In genomic region chr1:154081386-154082126, GRCh38 we compare ENCODE assay signal across 21 cellular contexts.
"Had no signal": no experiment of that assay in that cellular context is flagged by ENCODE, and none has a peak within 500 bp of the region (broad histone marks: within the 10 kb centered on the region; RNA-seq: fewer than 3 reads in every experiment).

No MANE protein-coding gene starts in this region.

- H3K4me3 ChIP-seq: gastroesophageal sphincter, psoas muscle, spleen, tibial artery, upper lobe of right lung, vagina had no signal

- H3K36me3 ChIP-seq: gastroesophageal sphincter, spleen, tibial artery, upper lobe of right lung, vagina had no signal

- FAIRE-seq: endometrium had no signal

- H3K4me1 ChIP-seq: gastroesophageal sphincter, psoas muscle, spleen, tibial artery, upper lobe of right lung, vagina had no signal

- H3K27ac ChIP-seq: gastroesophageal sphincter, psoas muscle, spleen, tibial artery, upper lobe of right lung, vagina had no signal

- ATAC-seq: esophagus mucosa; gastroesophageal sphincter; left lobe of liver; naive thymus-derived CD4-positive, alpha-beta T cell; psoas muscle; sciatic nerve; stimulated activated memory B cell treated with anti-CD40 and anti-IgM and Interleukin-4, amounts not matched to agents 10 μg/mL and 1 μg/mL and 100 μg/mL, for 72 hours; upper lobe of right lung had no signal

- H3K27me3 ChIP-seq: gastroesophageal sphincter, tibial artery, upper lobe of right lung, vagina had no signal

- H3K9me3 ChIP-seq: psoas muscle, upper lobe of right lung, vagina had no signal

- DNase-seq: effector memory CD4-positive, alpha-beta T cell; glutamatergic neuron; islet precursor cell; mammary epithelial cell; naive thymus-derived CD4-positive, alpha-beta T cell; nephron progenitor cell; psoas muscle; retina; spleen; stimulated activated CD4-positive, alpha-beta T cell treated with anti-CD3 and anti-CD28 coated beads, Interleukin-15, amount 100 ng/mL, for 24 hours; stimulated activated CD4-positive, alpha-beta T cell treated with anti-CD3 and anti-CD28 coated beads, Interleukin-1b, Interleukin-23, amount 100 ng/mL, for 48 hours; stimulated activated CD4-positive, alpha-beta T cell treated with anti-CD3 and anti-CD28 coated beads, Interleukin-4, amount 100 ng/mL, for 24 hours; tibial artery; upper lobe of right lung had no signal
